In genomic region chr3:138469869-138470268, GRCh38 we compare ENCODE assay signal across 15 cellular contexts. TPM values are rescaled to one million over a fixed set of nuclear protein-coding genes. Genes with fewer than 3 reads are reported as not detected.
A peak's percentile ranks its signal among the peaks of the same experiment; 100 is the strongest.
DNase-seq lines count a peak whose midpoint lies in the region; TF ChIP-seq lines count a peak whose summit lies in the region.
"Had no signal": no experiment of that assay in that cellular context is flagged by ENCODE, and none has a peak within 500 bp of the region (broad histone marks: within the 10 kb centered on the region; RNA-seq: fewer than 3 reads in every experiment).

No MANE protein-coding gene starts in this region.

- no peaks in the 10 kb centered on the region for H3K36me3 Mint-ChIP-seq in activated CD4-positive, alpha-beta memory T cell treated with anti-CD3 and anti-CD28 coated beads for 36 hours

- intact Hi-C loops in transverse colon (cut with DNase I; ENCODE audit: low total_unique reads) = no loop called here
- intact Hi-C loops in activated CD4-positive, alpha-beta memory T cell treated with anti-CD3 and anti-CD28 coated beads for 36 hours (cut with micrococcal nuclease) = no loop called here

- H3K9me3 ChIP-seq in transverse colon = no peaks in the 10 kb centered on the region

- H3K27me3 Mint-ChIP-seq in activated CD4-positive, alpha-beta memory T cell treated with anti-CD3 and anti-CD28 coated beads for 36 hours = no peaks in the 10 kb centered on the region

- H3K4me3 ChIP-seq in transverse colon = no peak overlapping the region
- H3K4me3 ChIP-seq: SK-N-MC had no signal

- peak overlapping the region; percentile 38 to 84 (median 60) for H3K27ac ChIP-seq in transverse colon
- H3K27ac ChIP-seq: C4-2B, SK-N-MC had no signal

- no peak for TF ChIP-seq POLR2A in transverse colon (IDR thresholded peaks at IDR 0.05)

- H3K4me1 ChIP-seq in transverse colon = peaks cover 0 to 10% (median 1%) of the 10 kb centered on the region in 4 donors

- 81% methylated on average over 3 to 6 of the region's 6 CpGs for WGBS in transverse colon (ENCODE audit: low coverage in 1 of 2), 2 donors

- TF ChIP-seq CTCF in transverse colon (IDR thresholded peaks at IDR 0.05) = no peak

- POLR2A ChIA-PET in activated CD4-positive, alpha-beta memory T cell treated with anti-CD3 and anti-CD28 coated beads for 36 hours (lab: Charles Lee) = no interaction called here

- CTCF ChIA-PET in activated CD4-positive, alpha-beta memory T cell treated with anti-CD3 and anti-CD28 coated beads for 36 hours (lab: Charles Lee) = interaction anchor here (1.0 to 1.7 kb wide), 3 partner anchors 8 to 52 kb away, joined by 3 to 4 read pairs (median 3); no protein-coding TSS in a partner anchor

- H3K4me3 Mint-ChIP-seq in activated CD4-positive, alpha-beta memory T cell treated with anti-CD3 and anti-CD28 coated beads for 36 hours = no peak overlapping the region

- H3K9me3 Mint-ChIP-seq in activated CD4-positive, alpha-beta memory T cell treated with anti-CD3 and anti-CD28 coated beads for 36 hours = no peaks in the 10 kb centered on the region

- in situ Hi-C loops in transverse colon (cut with MboI; ENCODE audit: low pct_ligation_motif_present in 1 of 4, low pct_unique_long_range_greater_than_20kb in 1 of 4, low sequenced_read_pairs in 3 of 4) = no loop called here

- no peaks in the 10 kb centered on the region for H3K36me3 ChIP-seq in transverse colon

- TF ChIP-seq EP300 in transverse colon (IDR thresholded peaks at IDR 0.05; ENCODE audit: low read depth) = no peak

- no peaks in the 10 kb centered on the region for H3K27me3 ChIP-seq in transverse colon

- H3K27ac Mint-ChIP-seq in activated CD4-positive, alpha-beta memory T cell treated with anti-CD3 and anti-CD28 coated beads for 36 hours = no peak overlapping the region

- DNase-seq in NCI-H187 treated with DMSO at 0.1 percent for 48 hours (lab: John Stamatoyannopoulos, UW) = peak; percentile 33
- DNase-seq in NCI-H510A treated with DMSO at 0.1 percent for 48 hours (lab: John Stamatoyannopoulos, UW) = peak; percentile 39
- peak; percentile 37 for DNase-seq in mesenteric fat pad (ENCODE audit: low spot score)
- DNase-seq in transverse colon = no peak
- DNase-seq in T-helper 9 cell = no peak
- DNase-seq in amniotic stem cell (lab: John Stamatoyannopoulos, UW) = no peak
- DNase-seq in activated CD4-positive, alpha-beta memory T cell treated with anti-CD3 and anti-CD28 coated beads for 36 hours = no peak
- DNase-seq: EL, HCEC 1CT, NCI-H2081, NCI-H226, NCI-H526 treated with DMSO at 0.1 percent for 48 hours, Right ventricle myocardium superior had no signal

- H3K4me1 Mint-ChIP-seq in activated CD4-positive, alpha-beta memory T cell treated with anti-CD3 and anti-CD28 coated beads for 36 hours (ENCODE audit: low read depth) = no peaks in the 10 kb centered on the region

RNA-seq across cellular contexts. Expression of gene ESYT3, which starts 35.5 kb away (rescaled TPM):
- 0.19 TPM for total RNA-seq in mesenteric fat pad
- 1 to 10 TPM in 3 of 4 donors, under 1 TPM in 1; 0.60 to 6.0 (median 2.8) TPM for total RNA-seq in transverse colon
- total RNA-seq in activated CD4-positive, alpha-beta memory T cell treated with anti-CD3 and anti-CD28 coated beads for 36 hours = under 1 TPM; 0.17 to 0.19 TPM

Comparison
In these comparisons a context has a peak if more than half of its experiments do, and no peak if none do; other contexts are left out.
1. DNase-seq: peak in NCI-H187 treated with DMSO at 0.1 percent for 48 hours (single experiment), NCI-H510A treated with DMSO at 0.1 percent for 48 hours (single experiment) and mesenteric fat pad (single experiment); none in transverse colon (single experiment), T-helper 9 cell (single experiment), amniotic stem cell (single experiment) and activated CD4-positive, alpha-beta memory T cell treated with anti-CD3 and anti-CD28 coated beads for 36 hours (single experiment).